ENCODE assay signal across 8 cellular contexts in the genomic region with DNA sequence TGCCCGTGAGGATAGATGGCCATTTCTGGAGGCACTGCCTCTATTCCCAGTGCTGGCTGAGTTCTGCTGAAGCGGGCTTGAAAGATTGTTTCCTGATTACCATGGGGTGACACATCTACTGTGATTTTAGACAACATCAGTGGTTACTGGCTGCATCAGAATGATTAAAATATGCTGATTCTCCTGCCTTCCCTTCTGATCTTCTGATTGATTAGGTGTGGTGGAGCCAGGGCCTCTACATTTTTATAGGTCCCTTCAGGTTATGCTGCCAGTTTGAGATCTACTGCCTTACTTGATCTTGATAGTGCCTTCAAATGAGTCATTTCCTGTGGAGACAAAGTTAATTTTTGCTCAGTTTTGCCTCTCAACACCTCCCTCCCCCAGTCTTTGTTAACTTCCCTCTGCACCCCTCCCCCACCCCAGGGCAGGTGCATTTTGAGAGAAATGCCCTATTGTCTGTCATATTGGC. TPM values are rescaled to one million over a fixed set of nuclear protein-coding genes. Genes with fewer than 3 reads are reported as not detected.
DNase-seq lines count a peak whose midpoint lies in the region; ATAC-seq and TF ChIP-seq lines count a peak whose summit lies in the region.

No MANE protein-coding gene starts in this region.

- peaks cover 33% of the 10 kb centered on the region for H4K20me1 ChIP-seq in neural progenitor cell (ENCODE audit: low read depth)

- H3F3A ChIP-seq in neural progenitor cell (ENCODE audit: low read depth) = peaks cover 7% of the 10 kb centered on the region

- H3K9me3 ChIP-seq in T-helper 17 cell (ENCODE audit: control insufficient read depth, low read length, poor library complexity, severe bottlenecking) = no peaks in the 10 kb centered on the region
- no peaks in the 10 kb centered on the region for H3K9me3 ChIP-seq in neural progenitor cell (ENCODE audit: low read depth)

- no peak overlapping the region for H3K9ac ChIP-seq in neural progenitor cell

- no peak overlapping the region for H3K4me3 ChIP-seq in astrocyte of the spinal cord (ENCODE audit: low read depth, low read length)
- no peak overlapping the region for H3K4me3 ChIP-seq in neural progenitor cell

- intact Hi-C loops in head of caudate nucleus (cut with DNase I) = no loop called here

- H3K9me3 Mint-ChIP-seq in neural progenitor cell = no peaks in the 10 kb centered on the region

- H3K4me2 ChIP-seq in neural progenitor cell = no peak overlapping the region

- ATAC-seq in GM18520 (IDR thresholded peaks at IDR 0.05; ENCODE audit: unreplicated experiment) (peak; percentile 48), HG03159 (IDR thresholded peaks at IDR 0.05; ENCODE audit: unreplicated experiment) (peak; percentile 82), T-helper 17 cell (peak; percentile 92)

- H3K27ac Mint-ChIP-seq in T-helper 17 cell (peak overlapping the region; percentile 89), neural progenitor cell (no peak overlapping the region)

- peak overlapping the region; percentile 72 for H3K4me3 Mint-ChIP-seq in T-helper 17 cell
- no peak overlapping the region for H3K4me3 Mint-ChIP-seq in neural progenitor cell

- in situ Hi-C loops in astrocyte of the spinal cord (cut with HindIII; ENCODE audit: low sequenced_read_pairs) = no loop called here

- H2AFZ ChIP-seq in neural progenitor cell (replicated peaks) = no peak overlapping the region

- H3K27ac ChIP-seq in neural progenitor cell = no peak overlapping the region

- peaks cover 36% of the 10 kb centered on the region for H3K4me1 Mint-ChIP-seq in T-helper 17 cell
- H3K4me1 Mint-ChIP-seq in neural progenitor cell = no peaks in the 10 kb centered on the region

- H3K36me3 Mint-ChIP-seq in T-helper 17 cell (ENCODE audit: low read depth) = peaks cover 14% of the 10 kb centered on the region
- peaks cover 7% of the 10 kb centered on the region for H3K36me3 Mint-ChIP-seq in neural progenitor cell

- H3K27me3 Mint-ChIP-seq in T-helper 17 cell = no peaks in the 10 kb centered on the region
- H3K27me3 Mint-ChIP-seq in neural progenitor cell (ENCODE audit: insufficient read depth, low read depth) = peaks cover 2% of the 10 kb centered on the region

- no peaks in the 10 kb centered on the region for H3K27me3 ChIP-seq in neural progenitor cell

- TF ChIP-seq CTCF in astrocyte of the spinal cord (IDR thresholded peaks at IDR 0.05; ENCODE audit: low read depth, low read length) (no peak), neural progenitor cell (IDR thresholded peaks at IDR 0.05) (no peak)

- peaks cover 4% of the 10 kb centered on the region for H3K36me3 ChIP-seq in neural progenitor cell

- no peaks in the 10 kb centered on the region for H3K79me2 ChIP-seq in neural progenitor cell (ENCODE audit: low read depth)

- DNase-seq in T-helper 17 cell (peak; percentile 14 to 46 (median 29)), astrocyte of the spinal cord (ENCODE audit: low read depth, low spot score) (peak; percentile 7), head of caudate nucleus (no peak), neural progenitor cell (ENCODE audit: low spot score) (no peak), epidermal melanocyte (ENCODE audit: insufficient read length, low spot score) (no peak)
- peak; percentile 6 to 48 (median 26) for DNase-seq in stimulated activated CD4-positive, alpha-beta T cell treated with anti-CD3 and anti-CD28 coated beads, Interleukin-12 subunit alpha, Interleukin-12 subunit beta, amount 100 ng/mL, for 48 hours (ENCODE audit: low read depth in 2 of 3, low spot score in 1 of 3)

- H3K4me1 ChIP-seq in neural progenitor cell = peaks cover 6% of the 10 kb centered on the region

RNA-seq across cellular contexts. Expression of gene SNORC, which starts 31.6 kb away (rescaled TPM):
- total RNA-seq in T-helper 17 cell (1 to 10 TPM; 1.0 TPM), neural progenitor cell (ENCODE audit: low replicate concordance) (2.6 TPM in 1 of 2 replicates, not detected in the other)

Comparison
In these comparisons a context has a peak if more than half of its experiments do, and no peak if none do; other contexts are left out.
1. DNase-seq: peak in T-helper 17 cell (3 of 3), astrocyte of the spinal cord (single experiment) and stimulated activated CD4-positive, alpha-beta T cell treated with anti-CD3 and anti-CD28 coated beads, Interleukin-12 subunit alpha, Interleukin-12 subunit beta, amount 100 ng/mL, for 48 hours (3 of 3); none in head of caudate nucleus (0 of 42), neural progenitor cell (single experiment) and epidermal melanocyte (single experiment).
2. Peak in every context shown above with its lines, with median percentiles within 50 percentile points of each other: ATAC-seq.